In genomic region chr15:48810414-48811324, GRCh38 we compare ENCODE assay signal across 8 cellular contexts. TPM values are rescaled to one million over a fixed set of nuclear protein-coding genes. Genes with fewer than 3 reads are reported as not detected.
DNase-seq lines count a peak whose midpoint lies in the region; ATAC-seq, FAIRE-seq and TF ChIP-seq lines count a peak whose summit lies in the region.

CEP152 (minus strand) TSS chr15:48811069; CDS start chr15:48805649, 5,420 bp downstream.

- peak; percentile 93 for DNase-seq in AG08396 (ENCODE audit: low spot score)
- DNase-seq in NCI-H2227 treated with DMSO at 0.1 percent for 48 hours (lab: John Stamatoyannopoulos, UW), result peak; percentile 95
- peak; percentile 99 for DNase-seq in WERI-Rb-1
- DNase-seq in bronchial epithelial cell (ENCODE audit: low read depth), result peak; percentile 99
- DNase-seq in iPS-NIHi11 (ENCODE audit: low spot score), result peak; percentile 90
- peak; percentile 100 for DNase-seq in small intestine

- ATAC-seq in HG03175 (IDR thresholded peaks at IDR 0.05; ENCODE audit: unreplicated experiment), result peak; percentile 96

- in situ Hi-C loops in GM18951 (cut with MboI; ENCODE audit: low sequenced_read_pairs, unreplicated experiment), result loop anchor here (25.0 kb wide), 1 partner anchor 448 kb away; no protein-coding TSS in a partner anchor

- peak within 1 kb of the TSS; percentile 82 for H3K27ac ChIP-seq in WERI-Rb-1
- H3K27ac ChIP-seq in small intestine (ENCODE audit: low read depth in 1 of 2, low read length in 1 of 2), result peak within 1 kb of the TSS; percentile 37 to 73

- peak; percentile 71 for TF ChIP-seq POLR2A in GM18951 (IDR thresholded peaks at IDR 0.05; ENCODE audit: extremely low read depth, insufficient read depth, insufficient read length)

- TF ChIP-seq CTCF in WERI-Rb-1 (IDR thresholded peaks at IDR 0.05; ENCODE audit: low read depth, low read length) (no peak), bronchial epithelial cell (IDR thresholded peaks at IDR 0.05; ENCODE audit: insufficient read depth, low read length, severe bottlenecking) (no peak)

- FAIRE-seq in bronchial epithelial cell (lab: Jason Lieb, UNC), result peak; percentile 72
- peak; percentile 68 for FAIRE-seq in small intestine (lab: Jason Lieb, UNC)

- H3K9me3 ChIP-seq in WERI-Rb-1 (ENCODE audit: severe bottlenecking) (no peaks in the 10 kb centered on the region), small intestine (ENCODE audit: control insufficient read depth, low read depth) (no peaks in the 10 kb centered on the region)

- 0 to 1% (median 0%) methylated on average over 49 to 51 of the region's 51 CpGs for WGBS in small intestine, 3 donors

- peak within 1 kb of the TSS; percentile 92 for H3K4me3 ChIP-seq in WERI-Rb-1 (ENCODE audit: low read depth, low read length)
- H3K4me3 ChIP-seq in bronchial epithelial cell (ENCODE audit: low read depth, low read length), result peak within 1 kb of the TSS; percentile 63
- H3K4me3 ChIP-seq in small intestine (ENCODE audit: low read depth in 1 of 2, low read length in 2 of 2), result peak within 1 kb of the TSS; percentile 52 to 78

- H3K36me3 ChIP-seq in WERI-Rb-1 (no peaks in the 10 kb centered on the region), bronchial epithelial cell (ENCODE audit: control insufficient read depth, insufficient read depth, low read length) (no peaks in the 10 kb centered on the region), small intestine (ENCODE audit: control insufficient read depth in 2 of 2, insufficient read depth in 2 of 2, low read length in 2 of 2) (no peaks in the 10 kb centered on the region)

- H3K27me3 ChIP-seq in WERI-Rb-1 (ENCODE audit: insufficient read depth, low read depth, severe bottlenecking) (no peaks in the 10 kb centered on the region), bronchial epithelial cell (ENCODE audit: control insufficient read depth, insufficient read depth, low read length) (no peaks in the 10 kb centered on the region), small intestine (ENCODE audit: control insufficient read depth in 2 of 2, insufficient read depth in 2 of 2, low read length in 2 of 2) (no peaks in the 10 kb centered on the region)

- H3K4me1 ChIP-seq in small intestine (ENCODE audit: control insufficient read depth in 2 of 2, insufficient read depth in 1 of 2, low read depth in 1 of 2, low read length in 1 of 2), result peaks cover 2 to 4% of the 10 kb centered on the region in 2 donors

RNA-seq across cellular contexts. Expression of gene CEP152, which starts in this region (rescaled TPM):
- 4.5 and 10.1 TPM in 2 replicates for total RNA-seq in bronchial epithelial cell
- polyA plus RNA-seq in small intestine, result 1 to 10 TPM; 1.1 to 1.9 (median 1.3) TPM

Comparison
In these comparisons a context has a peak if more than half of its experiments do, and no peak if none do; other contexts are left out.
1. Peak in every context shown above with its lines: DNase-seq, ATAC-seq, H3K4me3 ChIP-seq and H3K27ac ChIP-seq.